ENCODE assay signal across 8 cellular contexts in genomic region chr16:30633526-30633925, GRCh38. TPM values are rescaled to one million over a fixed set of nuclear protein-coding genes. Genes with fewer than 3 reads are reported as not detected.
A peak's percentile ranks its signal among the peaks of the same experiment; 100 is the strongest.
DNase-seq lines count a peak whose midpoint lies in the region; ATAC-seq, FAIRE-seq and TF ChIP-seq lines count a peak whose summit lies in the region.

No MANE protein-coding gene starts in this region.

- H4K20me1 ChIP-seq in HepG2 (ENCODE audit: insufficient read depth, low read length): no peaks in the 10 kb centered on the region

- H3K4me3 ChIP-seq in ascending aorta (peak overlapping the region; percentile 64 to 69), HepG2 (replicated peaks in 1 of 3; ENCODE audit: insufficient read depth in 1 of 3, low read depth in 2 of 3, low read length in 3 of 3) (peak overlapping the region; percentile 78 to 90 (median 84); a peak in 5 of 6 replicates), thoracic aorta (peak overlapping the region; percentile 97)

- FAIRE-seq in HepG2 (lab: Jason Lieb, UNC): no peak

- no peak for TF ChIP-seq POLR2A in HepG2 (IDR thresholded peaks at IDR 0.05; ENCODE audit: insufficient read depth in 1 of 2, low read depth in 2 of 2, low read length in 2 of 2)

- H3K9me3 ChIP-seq in ascending aorta (no peaks in the 10 kb centered on the region), HepG2 (ENCODE audit: low read length) (no peaks in the 10 kb centered on the region), thoracic aorta (no peaks in the 10 kb centered on the region)

- H3K27me3 ChIP-seq in ascending aorta: no peaks in the 10 kb centered on the region
- H3K27me3 ChIP-seq in HepG2 (ENCODE audit: control insufficient read depth in 1 of 2, insufficient read depth in 2 of 2, low read length in 2 of 2): no peaks in the 10 kb centered on the region; a peak in 1 of 5 replicates
- H3K27me3 ChIP-seq in thoracic aorta (replicated peaks; ENCODE audit: insufficient read depth): no peaks in the 10 kb centered on the region

- H2AFZ ChIP-seq in HepG2 (ENCODE audit: low read length): no peak overlapping the region

- TF ChIP-seq CTCF in ascending aorta (IDR thresholded peaks at IDR 0.05) (no peak), HepG2 (CRISPR knock-in tag; IDR thresholded peaks at IDR 0.05) (no peak), thoracic aorta (IDR thresholded peaks at IDR 0.05) (no peak)

- H3K9ac ChIP-seq in HepG2 (ENCODE audit: insufficient read depth, low read depth, low read length): peak overlapping the region; percentile 79

- peak overlapping the region; percentile 68 to 73 for H3K27ac ChIP-seq in ascending aorta
- H3K27ac ChIP-seq in HepG2 (ENCODE audit: extremely low read length, insufficient read depth, low read length): peak overlapping the region; percentile 60
- H3K27ac ChIP-seq in thoracic aorta: peak overlapping the region; percentile 82 to 86

- H3K4me1 ChIP-seq in ascending aorta (peaks cover 0 to 10% of the 10 kb centered on the region in 2 donors), HepG2 (ENCODE audit: insufficient read depth, low read length) (peaks cover 30% of the 10 kb centered on the region), thoracic aorta (ENCODE audit: control insufficient read depth in 1 of 2, low read depth in 2 of 2) (peaks cover 13 to 19% of the 10 kb centered on the region in 2 donors)

- H3K9me3 Mint-ChIP-seq in activated CD4-positive, alpha-beta T cell treated with anti-CD3 and anti-CD28 coated beads, Interleukin-2, amount 10 ng/mL, durations not matched to agents 7 days and 5 days: no peaks in the 10 kb centered on the region

- intact Hi-C loops in ascending aorta (cut with DNase I) (loop anchor here (5.0 kb wide), 1 partner anchor 101 kb away; the partner anchor contains the start of gene ZNF747), HepG2 (cut with micrococcal nuclease; ENCODE audit: unreplicated experiment) (no loop called here)

- BruUV-seq in HepG2 (replicated peaks; lab: Mats Ljungman, UMichigan): TSS peak; percentile 94

- in situ Hi-C loops in HepG2 (cut with HindIII; ENCODE audit: extremely low pct_ligation_motif_present, low pct_unique_long_range_greater_than_20kb): loop anchor here (25.0 kb wide), 1 partner anchor 546 kb away; the partner anchor contains the start of genes PPP4C, TBX6 and YPEL3

- TF ChIP-seq RAD21 in HepG2 (CRISPR knock-in tag; IDR thresholded peaks at IDR 0.05): no peak

- no peak for ATAC-seq in HepG2
- ATAC-seq in thoracic aorta (ENCODE audit: insufficient number of reproducible peaks, low FRiP score, low read depth): no peak
- ATAC-seq in GM18519 (IDR thresholded peaks at IDR 0.05; ENCODE audit: low FRiP score, unreplicated experiment): no peak

- POLR2A ChIA-PET in activated CD4-positive, alpha-beta T cell treated with anti-CD3 and anti-CD28 coated beads, Interleukin-2, amount 10 ng/mL, durations not matched to agents 7 days and 5 days (lab: Charles Lee): interaction anchor here (1.0 kb wide), 1 partner anchor 204 kb away, joined by 3 read pairs; the partner anchor contains the start of gene DCTPP1
- POLR2A ChIA-PET in HepG2 (lab: Yijun Ruan, JAX): interaction anchor here (0.6 to 1.5 kb wide), 17 partner anchors 11 to 494 kb away, joined by 3 to 13 read pairs (median 4); partner anchors contain the start of genes DCTPP1, FBRS, PRR14 and ZNF688

- TF ChIP-seq EP300 in HepG2 (IDR thresholded peaks at IDR 0.05; ENCODE audit: low read depth in 2 of 2, low read length in 2 of 2) (no peak), HepG2 (CRISPR knock-in tag; IDR thresholded peaks at IDR 0.05; ENCODE audit: borderline replicate concordance) (no peak)

- CTCF ChIA-PET in activated CD4-positive, alpha-beta T cell treated with anti-CD3 and anti-CD28 coated beads, Interleukin-2, amount 10 ng/mL, durations not matched to agents 7 days and 5 days (lab: Charles Lee): interaction anchor here (0.6 to 2.5 kb wide), 5 partner anchors 10 to 99 kb away, joined by 3 to 8 read pairs (median 4); partner anchors contain the start of gene ZNF747
- CTCF ChIA-PET in HepG2 (lab: Yijun Ruan, JAX; ENCODE audit: low intra/inter-chr PET ratio, low total read pairs): no interaction called here

- H3K79me2 ChIP-seq in HepG2 (ENCODE audit: insufficient read depth, low read length): peaks cover 12% of the 10 kb centered on the region

- H3K4me2 ChIP-seq in HepG2 (ENCODE audit: low read depth, low read length): peak overlapping the region; percentile 73

- DNase-seq in activated CD4-positive, alpha-beta T cell treated with anti-CD3 and anti-CD28 coated beads, Interleukin-2, amount 10 ng/mL, durations not matched to agents 7 days and 5 days: no peak
- no peak for DNase-seq in activated CD4-positive, alpha-beta T cell treated with anti-CD3 and anti-CD28 coated beads, Interleukin-2, amount 50 U/mL, for 1 hour
- DNase-seq in ascending aorta (ENCODE audit: low spot score in 2 of 2): no peak
- no peak for DNase-seq in HepG2 (ENCODE audit: low spot score)
- no peak for DNase-seq in thoracic aorta (ENCODE audit: low spot score)
- no peak for DNase-seq in stimulated activated CD4-positive, alpha-beta T cell treated with anti-CD3 and anti-CD28 coated beads, Interleukin-2, amount 100 ng/mL, for 48 hours
- no peak for DNase-seq in NCI-H2196 treated with DMSO at 0.1 percent for 48 hours (lab: John Stamatoyannopoulos, UW; ENCODE audit: unreplicated experiment)

- peaks cover 22% of the 10 kb centered on the region for H3K4me1 Mint-ChIP-seq in activated CD4-positive, alpha-beta T cell treated with anti-CD3 and anti-CD28 coated beads, Interleukin-2, amount 10 ng/mL, durations not matched to agents 7 days and 5 days

- peak overlapping the region; percentile 89 for H3K4me3 Mint-ChIP-seq in activated CD4-positive, alpha-beta T cell treated with anti-CD3 and anti-CD28 coated beads, Interleukin-2, amount 10 ng/mL, durations not matched to agents 7 days and 5 days

- no peaks in the 10 kb centered on the region for H3K27me3 Mint-ChIP-seq in activated CD4-positive, alpha-beta T cell treated with anti-CD3 and anti-CD28 coated beads, Interleukin-2, amount 10 ng/mL, durations not matched to agents 7 days and 5 days

- peaks cover 1% of the 10 kb centered on the region for H3K36me3 Mint-ChIP-seq in activated CD4-positive, alpha-beta T cell treated with anti-CD3 and anti-CD28 coated beads, Interleukin-2, amount 10 ng/mL, durations not matched to agents 7 days and 5 days (ENCODE audit: low read depth)

- peak overlapping the region; percentile 99 for H3K27ac Mint-ChIP-seq in activated CD4-positive, alpha-beta T cell treated with anti-CD3 and anti-CD28 coated beads, Interleukin-2, amount 10 ng/mL, durations not matched to agents 7 days and 5 days

- WGBS in HepG2 (ENCODE audit: low lambda C conversion rate): 94% methylated on average over 17 of the region's 17 CpGs

- H3K36me3 ChIP-seq in ascending aorta: no peaks in the 10 kb centered on the region
- H3K36me3 ChIP-seq in HepG2 (replicated peaks in 1 of 2; ENCODE audit: control insufficient read depth in 1 of 2, insufficient read depth in 2 of 2, low read length in 2 of 2): no peaks in the 10 kb centered on the region
- H3K36me3 ChIP-seq in thoracic aorta: no peaks in the 10 kb centered on the region

RNA-seq across cellular contexts. Expression of gene PRR14, which starts 17.2 kb away (rescaled TPM):
- total RNA-seq in activated CD4-positive, alpha-beta T cell treated with anti-CD3 and anti-CD28 coated beads, Interleukin-2, amount 10 ng/mL, durations not matched to agents 7 days and 5 days: 10 to 100 TPM; 78.6 to 80.1 TPM
- total RNA-seq in ascending aorta (124 TPM), HepG2 (2016; rRNA removed; fragmentation: Illumina TruSeq; extraction: Trizol) (9.1 and 11.0 TPM in 2 replicates), thoracic aorta (10 to 100 TPM; 46.1 to 57.0 TPM)
- 8.4 TPM in 2 replicates for total RNA-seq in HepG2 (2016; cell fraction: cytosol; rRNA removed; fragmentation: Illumina TruSeq; extraction: Trizol; ENCODE audit: low read depth)
- total RNA-seq in HepG2 (2016; cell fraction: insoluble cytoplasmic fraction; rRNA removed; fragmentation: Illumina TruSeq; extraction: Trizol): 6.9 and 9.6 TPM in 2 replicates
- 15.8 and 18.7 TPM in 2 replicates for total RNA-seq in HepG2 (2016; cell fraction: membrane; rRNA removed; fragmentation: Illumina TruSeq; extraction: Trizol)
- total RNA-seq in HepG2 (2016; cell fraction: nucleus; rRNA removed; fragmentation: Illumina TruSeq; extraction: Trizol): 17.7 and 22.5 TPM in 2 replicates
- 8.4 and 9.2 TPM in 2 replicates for polyA plus RNA-seq in HepG2 (2011; rRNA removed)
- 3.3 and 4.5 TPM in 2 replicates for polyA plus RNA-seq in HepG2 (2011; cell fraction: cytosol; rRNA removed)
- 64.8 and 74.5 TPM in 2 replicates for polyA plus RNA-seq in HepG2 (2011; cell fraction: nucleus; rRNA removed)
- polyA plus RNA-seq in HepG2 (2012): 16.5 and 32.3 TPM in 2 replicates
- polyA plus RNA-seq in HepG2 (2016; cell fraction: cytosol; fragmentation: Illumina TruSeq; extraction: Trizol; ENCODE audit: low read depth): 27.2 and 27.7 TPM in 2 replicates
- polyA plus RNA-seq in HepG2 (2016; cell fraction: insoluble cytoplasmic fraction; fragmentation: Illumina TruSeq; extraction: Trizol; ENCODE audit: low read depth): 18.2 and 24.7 TPM in 2 replicates
- 38.9 and 40.6 TPM in 2 replicates for polyA plus RNA-seq in HepG2 (2016; cell fraction: membrane; fragmentation: Illumina TruSeq; extraction: Trizol; ENCODE audit: low read depth)
- polyA plus RNA-seq in HepG2 (2016; cell fraction: nucleus; fragmentation: Illumina TruSeq; extraction: Trizol; ENCODE audit: insufficient read depth, low read depth): 77.8 and 81.5 TPM in 2 replicates
- 5.4 and 5.5 TPM in 2 replicates for polyA minus RNA-seq in HepG2 (2011; rRNA and poly(A)+ RNA removed; ENCODE audit: low replicate concordance)
- 7.9 and 8.3 TPM in 2 replicates for polyA minus RNA-seq in HepG2 (2011; cell fraction: cytosol; rRNA and poly(A)+ RNA removed)
- polyA minus RNA-seq in HepG2 (2011; cell fraction: nucleus; rRNA and poly(A)+ RNA removed): 8.9 and 10.8 TPM in 2 replicates

RNA-seq across cellular contexts. Expression of gene ZNF689, which starts 23.3 kb away (rescaled TPM):
- 10 to 100 TPM; 12.8 to 13.8 TPM for total RNA-seq in activated CD4-positive, alpha-beta T cell treated with anti-CD3 and anti-CD28 coated beads, Interleukin-2, amount 10 ng/mL, durations not matched to agents 7 days and 5 days
- total RNA-seq in ascending aorta: 7.0 TPM
- 19.5 and 22.7 TPM in 2 replicates for total RNA-seq in HepG2 (2016; rRNA removed; fragmentation: Illumina TruSeq; extraction: Trizol)
- total RNA-seq in HepG2 (2016; cell fraction: cytosol; rRNA removed; fragmentation: Illumina TruSeq; extraction: Trizol; ENCODE audit: low read depth): 4.4 and 4.7 TPM in 2 replicates
- total RNA-seq in HepG2 (2016; cell fraction: insoluble cytoplasmic fraction; rRNA removed; fragmentation: Illumina TruSeq; extraction: Trizol): 18.5 and 18.8 TPM in 2 replicates
- 17.9 and 18.1 TPM in 2 replicates for total RNA-seq in HepG2 (2016; cell fraction: membrane; rRNA removed; fragmentation: Illumina TruSeq; extraction: Trizol)
- total RNA-seq in HepG2 (2016; cell fraction: nucleus; rRNA removed; fragmentation: Illumina TruSeq; extraction: Trizol): 10.6 and 14.1 TPM in 2 replicates
- polyA plus RNA-seq in HepG2 (2011; rRNA removed): 9.7 and 11.9 TPM in 2 replicates
- 9.3 and 9.8 TPM in 2 replicates for polyA plus RNA-seq in HepG2 (2011; cell fraction: cytosol; rRNA removed)
- 19.3 and 19.5 TPM in 2 replicates for polyA plus RNA-seq in HepG2 (2011; cell fraction: nucleus; rRNA removed)
- 8.9 and 9.8 TPM in 2 replicates for polyA plus RNA-seq in HepG2 (2012)
- 2.5 and 2.8 TPM in 2 replicates for polyA plus RNA-seq in HepG2 (2016; cell fraction: cytosol; fragmentation: Illumina TruSeq; extraction: Trizol; ENCODE audit: low read depth)
- polyA plus RNA-seq in HepG2 (2016; cell fraction: insoluble cytoplasmic fraction; fragmentation: Illumina TruSeq; extraction: Trizol; ENCODE audit: low read depth): 17.8 and 20.4 TPM in 2 replicates
- 9.1 and 9.3 TPM in 2 replicates for polyA plus RNA-seq in HepG2 (2016; cell fraction: membrane; fragmentation: Illumina TruSeq; extraction: Trizol; ENCODE audit: low read depth)
- 15.4 and 16.6 TPM in 2 replicates for polyA plus RNA-seq in HepG2 (2016; cell fraction: nucleus; fragmentation: Illumina TruSeq; extraction: Trizol; ENCODE audit: insufficient read depth, low read depth)
- 20.5 and 25.2 TPM in 2 replicates for polyA minus RNA-seq in HepG2 (2011; rRNA and poly(A)+ RNA removed; ENCODE audit: low replicate concordance)
- 13.1 and 17.3 TPM in 2 replicates for polyA minus RNA-seq in HepG2 (2011; cell fraction: cytosol; rRNA and poly(A)+ RNA removed)
- polyA minus RNA-seq in HepG2 (2011; cell fraction: nucleus; rRNA and poly(A)+ RNA removed): 14.9 and 15.7 TPM in 2 replicates
- total RNA-seq in thoracic aorta: 10 to 100 TPM in 1 of 2 donors, 1 to 10 TPM in 1; 7.4 to 17.0 TPM

RNA-seq across cellular contexts. Expression of gene FBRS, which starts 24.7 kb away (rescaled TPM):
- total RNA-seq in activated CD4-positive, alpha-beta T cell treated with anti-CD3 and anti-CD28 coated beads, Interleukin-2, amount 10 ng/mL, durations not matched to agents 7 days and 5 days: 100 to 1,000 TPM in 1 of 2 experiments, 10 to 100 TPM in 1; 88.9 to 109 TPM
- total RNA-seq in ascending aorta (26.8 TPM), HepG2 (2016; rRNA removed; fragmentation: Illumina TruSeq; extraction: Trizol) (10.1 and 16.2 TPM in 2 replicates), thoracic aorta (100 to 1,000 TPM in 1 of 2 donors, 10 to 100 TPM in 1; 39.3 to 160 TPM)
- 22.4 and 23.4 TPM in 2 replicates for total RNA-seq in HepG2 (2016; cell fraction: cytosol; rRNA removed; fragmentation: Illumina TruSeq; extraction: Trizol; ENCODE audit: low read depth)
- 7.9 and 15.3 TPM in 2 replicates for total RNA-seq in HepG2 (2016; cell fraction: insoluble cytoplasmic fraction; rRNA removed; fragmentation: Illumina TruSeq; extraction: Trizol)
- total RNA-seq in HepG2 (2016; cell fraction: membrane; rRNA removed; fragmentation: Illumina TruSeq; extraction: Trizol): 18.4 and 19.8 TPM in 2 replicates
- total RNA-seq in HepG2 (2016; cell fraction: nucleus; rRNA removed; fragmentation: Illumina TruSeq; extraction: Trizol): 21.9 and 27.5 TPM in 2 replicates
- polyA plus RNA-seq in HepG2 (2011; rRNA removed): 13.7 and 14.8 TPM in 2 replicates
- 3.3 and 5.2 TPM in 2 replicates for polyA plus RNA-seq in HepG2 (2011; cell fraction: cytosol; rRNA removed)
- polyA plus RNA-seq in HepG2 (2011; cell fraction: nucleus; rRNA removed): 105 and 114 TPM in 2 replicates
- polyA plus RNA-seq in HepG2 (2012): 26.9 and 27.9 TPM in 2 replicates
- polyA plus RNA-seq in HepG2 (2016; cell fraction: cytosol; fragmentation: Illumina TruSeq; extraction: Trizol; ENCODE audit: low read depth): 3.9 TPM in 2 replicates
- polyA plus RNA-seq in HepG2 (2016; cell fraction: insoluble cytoplasmic fraction; fragmentation: Illumina TruSeq; extraction: Trizol; ENCODE audit: low read depth): 20.3 and 27.9 TPM in 2 replicates
- polyA plus RNA-seq in HepG2 (2016; cell fraction: membrane; fragmentation: Illumina TruSeq; extraction: Trizol; ENCODE audit: low read depth): 7.5 and 9.2 TPM in 2 replicates
- 74.8 and 79.3 TPM in 2 replicates for polyA plus RNA-seq in HepG2 (2016; cell fraction: nucleus; fragmentation: Illumina TruSeq; extraction: Trizol; ENCODE audit: insufficient read depth, low read depth)
- polyA minus RNA-seq in HepG2 (2011; rRNA and poly(A)+ RNA removed; ENCODE audit: low replicate concordance): 18.8 and 22.6 TPM in 2 replicates
- 8.0 and 10.7 TPM in 2 replicates for polyA minus RNA-seq in HepG2 (2011; cell fraction: cytosol; rRNA and poly(A)+ RNA removed)
- polyA minus RNA-seq in HepG2 (2011; cell fraction: nucleus; rRNA and poly(A)+ RNA removed): 80.9 and 81.4 TPM in 2 replicates

RNA-seq across cellular contexts. Expression of gene ZNF785, which starts 48.0 kb away (rescaled TPM):
- total RNA-seq in activated CD4-positive, alpha-beta T cell treated with anti-CD3 and anti-CD28 coated beads, Interleukin-2, amount 10 ng/mL, durations not matched to agents 7 days and 5 days: 10 to 100 TPM; 17.0 to 18.3 TPM
- total RNA-seq in ascending aorta (12.1 TPM), HepG2 (2016; rRNA removed; fragmentation: Illumina TruSeq; extraction: Trizol) (not detected in 2 replicates), thoracic aorta (10 to 100 TPM; 10.9 to 15.6 TPM)
- not detected in 2 replicates for total RNA-seq in HepG2 (2016; cell fraction: cytosol; rRNA removed; fragmentation: Illumina TruSeq; extraction: Trizol; ENCODE audit: low read depth)
- not detected in 2 replicates for total RNA-seq in HepG2 (2016; cell fraction: insoluble cytoplasmic fraction; rRNA removed; fragmentation: Illumina TruSeq; extraction: Trizol)
- total RNA-seq in HepG2 (2016; cell fraction: membrane; rRNA removed; fragmentation: Illumina TruSeq; extraction: Trizol): not detected in 2 replicates
- not detected in 2 replicates for total RNA-seq in HepG2 (2016; cell fraction: nucleus; rRNA removed; fragmentation: Illumina TruSeq; extraction: Trizol)
- polyA plus RNA-seq in HepG2 (2011; rRNA removed): 0.01 TPM in 1 of 2 replicates, not detected in the other
- polyA plus RNA-seq in HepG2 (2011; cell fraction: cytosol; rRNA removed): 0.03 TPM in 1 of 2 replicates, not detected in the other
- 0.05 TPM in 1 of 2 replicates, not detected in the other for polyA plus RNA-seq in HepG2 (2011; cell fraction: nucleus; rRNA removed)
- 0.11 TPM in 1 of 2 replicates, not detected in the other for polyA plus RNA-seq in HepG2 (2012)
- polyA plus RNA-seq in HepG2 (2016; cell fraction: cytosol; fragmentation: Illumina TruSeq; extraction: Trizol; ENCODE audit: low read depth): not detected in 2 replicates
- not detected in 2 replicates for polyA plus RNA-seq in HepG2 (2016; cell fraction: insoluble cytoplasmic fraction; fragmentation: Illumina TruSeq; extraction: Trizol; ENCODE audit: low read depth)
- polyA plus RNA-seq in HepG2 (2016; cell fraction: membrane; fragmentation: Illumina TruSeq; extraction: Trizol; ENCODE audit: low read depth): not detected in 2 replicates
- not detected in 2 replicates for polyA plus RNA-seq in HepG2 (2016; cell fraction: nucleus; fragmentation: Illumina TruSeq; extraction: Trizol; ENCODE audit: insufficient read depth, low read depth)
- polyA minus RNA-seq in HepG2 (2011; rRNA and poly(A)+ RNA removed; ENCODE audit: low replicate concordance): 10.5 TPM in 1 of 2 replicates, not detected in the other
- polyA minus RNA-seq in HepG2 (2011; cell fraction: cytosol; rRNA and poly(A)+ RNA removed): not detected in 2 replicates
- not detected in 2 replicates for polyA minus RNA-seq in HepG2 (2011; cell fraction: nucleus; rRNA and poly(A)+ RNA removed)
